Comparison of ENCODE assay signal across 16 cellular contexts in the genomic region with DNA sequence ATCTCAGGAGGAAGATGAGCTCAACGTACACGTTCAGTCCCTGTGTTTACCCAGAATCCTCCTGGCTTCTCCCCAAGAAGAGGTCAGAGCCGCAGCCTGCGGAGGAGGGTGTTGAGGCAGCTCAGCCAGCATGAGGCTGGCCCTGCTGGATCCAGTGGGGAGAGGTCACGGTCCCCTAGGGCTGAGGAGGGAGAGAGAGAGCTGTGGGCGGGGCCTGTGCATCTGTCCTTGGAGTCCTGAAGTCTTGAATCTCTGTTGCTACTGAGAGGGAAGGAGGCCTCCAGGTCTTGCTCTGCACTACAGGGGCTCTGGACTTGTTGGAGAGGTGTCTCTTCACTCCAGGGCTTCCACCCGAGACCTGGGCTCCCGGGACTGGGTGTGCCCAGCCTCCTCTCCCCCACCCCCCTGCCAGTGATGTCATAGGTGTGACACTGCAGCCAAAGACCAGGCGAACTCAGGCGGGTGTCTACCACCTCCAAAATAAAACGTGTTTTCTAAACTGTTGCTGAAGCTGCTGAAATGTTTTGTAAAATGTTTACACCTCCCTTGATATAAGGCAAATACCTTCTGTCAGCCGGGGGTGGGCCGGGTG.
"Had no signal": no experiment of that assay in that cellular context is flagged by ENCODE, and none has a peak within 500 bp of the region (broad histone marks: within the 10 kb centered on the region; RNA-seq: fewer than 3 reads in every experiment).

No MANE protein-coding gene starts in this region.

- H3K9me3 ChIP-seq: pancreas, psoas muscle, thyroid gland, vagina had no signal

- H3K4me1 ChIP-seq: pancreas, psoas muscle, suprapubic skin, thyroid gland, vagina had no signal

- H3K27me3 ChIP-seq: pancreas, thyroid gland, vagina had no signal

- H3K36me3 Mint-ChIP-seq: type B pancreatic cell had no signal

- ATAC-seq: esophagus mucosa; left colon; naive thymus-derived CD4-positive, alpha-beta T cell; pancreas; psoas muscle; sciatic nerve had no signal

- H3K27ac Mint-ChIP-seq: naive thymus-derived CD4-positive, alpha-beta T cell; type B pancreatic cell had no signal

- H3K4me3 ChIP-seq: pancreas, psoas muscle, suprapubic skin, thyroid gland, vagina had no signal

- DNase-seq: effector memory CD4-positive, alpha-beta T cell; kidney; left colon; mammary epithelial cell; naive thymus-derived CD4-positive, alpha-beta T cell; nucleus accumbens; psoas muscle; retina; stimulated activated naive CD4-positive, alpha-beta T cell treated with Interleukin-2 at 50 U/mL for 16 hours; thyroid gland had no signal

- H3K27ac ChIP-seq: pancreas, psoas muscle, suprapubic skin, thyroid gland, vagina had no signal

- H3K36me3 ChIP-seq: pancreas, suprapubic skin, thyroid gland, vagina had no signal

- H3K4me3 Mint-ChIP-seq: naive thymus-derived CD4-positive, alpha-beta T cell; type B pancreatic cell had no signal
